In genomic region chr12:49264466-49264872, GRCh38 we compare ENCODE assay signal across 8 cellular contexts. TPM values are rescaled to one million over a fixed set of nuclear protein-coding genes. Genes with fewer than 3 reads are reported as not detected.
DNase-seq lines count a peak whose midpoint lies in the region; ATAC-seq and TF ChIP-seq lines count a peak whose summit lies in the region.

No MANE protein-coding gene starts in this region.

- no TSS peak for BruUV-seq in mammary epithelial cell (replicated peaks; lab: Mats Ljungman, UMichigan)

- peaks cover 54% of the 10 kb centered on the region for H3K79me2 ChIP-seq in mammary epithelial cell (ENCODE audit: insufficient read depth, low read length)

- peak; percentile 25 to 53 for DNase-seq in activated CD4-positive, alpha-beta T cell treated with anti-CD3 and anti-CD28 coated beads for 4 hours
- no peak for DNase-seq in activated CD4-positive, alpha-beta T cell treated with anti-CD3 and anti-CD28 coated beads for 1 hour
- peak; percentile 57 for DNase-seq in RPMI8226
- no peak for DNase-seq in mammary epithelial cell
- DNase-seq in lung (ENCODE audit: low spot score): no peak
- DNase-seq in NCI-H345 (lab: John Stamatoyannopoulos, UW): no peak

- H3K27ac ChIP-seq in mammary epithelial cell (ENCODE audit: insufficient read depth, low read depth, low read length) (peak overlapping the region; percentile 94), lung (ENCODE audit: low read depth in 1 of 2, low read length in 1 of 2) (peak overlapping the region; percentile 88 to 90)

- H3K36me3 Mint-ChIP-seq in stimulated activated naive CD8-positive, alpha-beta T cell treated with anti-CD3 and anti-CD28 coated beads, Interleukin-15, Interleukin-2, amounts not matched to agents 100 ng/mL and 50 ng/mL, for 24 hours (ENCODE audit: low read depth): peaks cover 34% of the 10 kb centered on the region

- peaks cover 49% of the 10 kb centered on the region for H3K4me1 Mint-ChIP-seq in stimulated activated naive CD8-positive, alpha-beta T cell treated with anti-CD3 and anti-CD28 coated beads, Interleukin-15, Interleukin-2, amounts not matched to agents 100 ng/mL and 50 ng/mL, for 24 hours (ENCODE audit: low read depth)

- peak overlapping the region; percentile 94 for H3K4me3 Mint-ChIP-seq in stimulated activated naive CD8-positive, alpha-beta T cell treated with anti-CD3 and anti-CD28 coated beads, Interleukin-15, Interleukin-2, amounts not matched to agents 100 ng/mL and 50 ng/mL, for 24 hours

- ATAC-seq in HG02840 (IDR thresholded peaks at IDR 0.05; ENCODE audit: low FRiP score, unreplicated experiment) (peak; percentile 21), lung (ENCODE audit: insufficient read depth, low FRiP score) (peak; percentile 59)

- H3K27me3 Mint-ChIP-seq in stimulated activated naive CD8-positive, alpha-beta T cell treated with anti-CD3 and anti-CD28 coated beads, Interleukin-15, Interleukin-2, amounts not matched to agents 100 ng/mL and 50 ng/mL, for 24 hours: peaks cover 3% of the 10 kb centered on the region

- H2AFZ ChIP-seq in mammary epithelial cell (ENCODE audit: low read depth, low read length): peak overlapping the region; percentile 86

- no peak for TF ChIP-seq CTCF in mammary epithelial cell (conservative IDR thresholded peaks at IDR 0.05 in 1 of 2, IDR thresholded peaks at IDR 0.05 in 1 of 2; ENCODE audit: extremely low read depth in 1 of 2, insufficient read depth in 1 of 2, low read depth in 1 of 2, low read length in 2 of 2)
- TF ChIP-seq CTCF in lung (IDR thresholded peaks at IDR 0.05; ENCODE audit: control extremely low read depth, extremely low read depth): no peak

- no peaks in the 10 kb centered on the region for H3K9me3 ChIP-seq in mammary epithelial cell (replicated peaks; ENCODE audit: insufficient read depth, low read length)
- no peaks in the 10 kb centered on the region for H3K9me3 ChIP-seq in lung (ENCODE audit: control insufficient read depth in 2 of 2, insufficient read depth in 1 of 2, low read length in 1 of 2)

- peak overlapping the region; percentile 75 for H3K4me2 ChIP-seq in mammary epithelial cell (ENCODE audit: insufficient read depth, low read depth, low read length)

- H3K9me3 Mint-ChIP-seq in stimulated activated naive CD8-positive, alpha-beta T cell treated with anti-CD3 and anti-CD28 coated beads, Interleukin-15, Interleukin-2, amounts not matched to agents 100 ng/mL and 50 ng/mL, for 24 hours: no peaks in the 10 kb centered on the region

- CTCF ChIA-PET in mammary epithelial cell (lab: Charles Lee; ENCODE audit: low non-redundant PET): no interaction called here

- dilution Hi-C loops in mammary epithelial cell (cut with HindIII; ENCODE audit: low sequenced_read_pairs): loop anchor here (10.0 kb wide), 1 partner anchor 50 kb away; no protein-coding TSS in a partner anchor

- H3K4me1 ChIP-seq in mammary epithelial cell (ENCODE audit: insufficient read depth, low read length) (peaks cover 41% of the 10 kb centered on the region), lung (ENCODE audit: control insufficient read depth in 2 of 2, insufficient read depth in 2 of 2, low read length in 2 of 2) (peaks cover 6% of the 10 kb centered on the region in 2 donors)

- H3K36me3 ChIP-seq in mammary epithelial cell (ENCODE audit: insufficient read depth, low read length): peaks cover 6% of the 10 kb centered on the region
- H3K36me3 ChIP-seq in lung (ENCODE audit: control insufficient read depth in 2 of 2, insufficient read depth in 2 of 2, low read length in 2 of 2): peaks cover 0 to 3% of the 10 kb centered on the region in 2 donors

- intact Hi-C loops in mammary epithelial cell (cut with micrococcal nuclease): loop anchor here (2.0 kb wide), 1 partner anchor 30 kb away; no protein-coding TSS in a partner anchor

- peak overlapping the region; percentile 71 for H3K27ac Mint-ChIP-seq in stimulated activated naive CD8-positive, alpha-beta T cell treated with anti-CD3 and anti-CD28 coated beads, Interleukin-15, Interleukin-2, amounts not matched to agents 100 ng/mL and 50 ng/mL, for 24 hours

- H3K4me3 ChIP-seq in mammary epithelial cell (replicated peaks in 1 of 3; ENCODE audit: insufficient read depth in 1 of 3, low read depth in 2 of 3, low read length in 3 of 3): peak overlapping the region; percentile 33 to 99 (median 89)
- peak overlapping the region; percentile 46 for H3K4me3 ChIP-seq in lung

- H3K9ac ChIP-seq in mammary epithelial cell (ENCODE audit: insufficient read depth, low read length): peak overlapping the region; percentile 73

- in situ Hi-C loops in mammary epithelial cell (cut with MboI; ENCODE audit: low sequenced_read_pairs in 2 of 2): no loop called here

- WGBS in mammary epithelial cell (ENCODE audit: low coverage, missing lambda C conversion rate): 8% methylated on average over 10 of the region's 35 CpGs
- WGBS in lung, 2 donors: 0 to 1% methylated on average over 35 of the region's 35 CpGs

- H4K20me1 ChIP-seq in mammary epithelial cell (ENCODE audit: insufficient read depth, low read length): peaks cover 3% of the 10 kb centered on the region

- no peaks in the 10 kb centered on the region for H3K27me3 ChIP-seq in mammary epithelial cell (ENCODE audit: insufficient read depth, low read length)
- H3K27me3 ChIP-seq in lung (ENCODE audit: control insufficient read depth, insufficient read depth): no peaks in the 10 kb centered on the region

RNA-seq across cellular contexts. Expression of gene TUBA1C, which starts 0.4 kb away (rescaled TPM):
- total RNA-seq in mammary epithelial cell (100 to 1,000 TPM; 455 to 532 TPM), lung (100 to 1,000 TPM in 1 of 2 donors, 10 to 100 TPM in 1; 54.3 to 224 TPM)
- polyA plus RNA-seq in mammary epithelial cell (3,239 TPM), lung (100 to 1,000 TPM; 179 to 593 TPM)
- polyA minus RNA-seq in mammary epithelial cell: 2,445 TPM

RNA-seq across cellular contexts. Expression of gene PRPH, which starts 30.5 kb away (rescaled TPM):
- under 1 TPM in 1 of 2 donors, not detected in 1; 0.35 TPM for total RNA-seq in mammary epithelial cell
- polyA plus RNA-seq in mammary epithelial cell: not detected
- not detected for polyA minus RNA-seq in mammary epithelial cell
- 1 to 10 TPM in 1 of 2 donors, under 1 TPM in 1; 0.67 to 2.7 TPM for total RNA-seq in lung
- polyA plus RNA-seq in lung: under 1 TPM; 0.19 to 0.67 TPM

RNA-seq across cellular contexts. Expression of gene TROAP, which starts 58.6 kb away (rescaled TPM):
- 10 to 100 TPM in 1 of 2 donors, under 1 TPM in 1; 0.33 to 34.2 TPM for total RNA-seq in mammary epithelial cell
- 23.0 TPM for polyA plus RNA-seq in mammary epithelial cell
- 30.6 TPM for polyA minus RNA-seq in mammary epithelial cell
- total RNA-seq in lung: 1 to 10 TPM; 1.2 to 4.6 TPM
- 1 to 10 TPM; 2.4 to 4.1 TPM for polyA plus RNA-seq in lung

Comparison
In these comparisons a context has a peak if more than half of its experiments do, and no peak if none do; other contexts are left out.
1. DNase-seq: peak in activated CD4-positive, alpha-beta T cell treated with anti-CD3 and anti-CD28 coated beads for 4 hours (2 of 2) and RPMI8226 (single experiment); none in activated CD4-positive, alpha-beta T cell treated with anti-CD3 and anti-CD28 coated beads for 1 hour (single experiment), mammary epithelial cell (single experiment), lung (single experiment) and NCI-H345 (single experiment).